ENCODE assay signal across 1 cellular context in genomic region chr3:44428910-44429309, GRCh38.
TF ChIP-seq lines count a peak whose summit lies in the region.

No MANE protein-coding gene starts in this region.

TF ChIP-seq in HepG2, 621 proteins besides CTCF, POLR2A, EP300 and RAD21:
- no peak for TF ChIP-seq ZNF333 (CRISPR knock-in tag; IDR thresholded peaks at IDR 0.05; ENCODE audit: borderline replicate concordance)
- no peak for TF ChIP-seq NFE2L2 (IDR thresholded peaks at IDR 0.05; ENCODE audit: low read length)
- peak; percentile 23; the same call in 1 of the 2 replicates for TF ChIP-seq STAG1 (CRISPR knock-in tag; IDR thresholded peaks at IDR 0.05)
